In the genomic region with DNA sequence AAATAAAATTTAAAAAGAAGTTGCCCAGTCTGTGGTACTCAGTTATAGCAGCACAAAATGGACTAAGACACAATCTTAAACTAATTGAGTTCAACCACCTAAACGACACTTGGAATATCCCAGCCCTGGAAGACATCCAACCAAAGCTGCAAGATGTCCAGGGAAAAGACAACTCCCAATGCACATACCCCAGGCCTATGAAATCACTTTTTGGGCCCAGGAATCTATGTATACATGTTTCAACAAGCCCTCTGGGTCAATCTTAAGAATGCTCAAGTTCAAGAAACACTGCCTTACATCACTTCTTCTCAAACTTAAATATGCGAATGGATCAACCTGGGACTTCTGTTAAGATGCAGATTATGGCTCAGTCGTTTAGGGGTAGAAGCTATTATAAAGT, we compare ENCODE assay signal across 29 cellular contexts.
"Had no signal": no experiment of that assay in that cellular context is flagged by ENCODE, and none has a peak within 500 bp of the region (broad histone marks: within the 10 kb centered on the region; RNA-seq: fewer than 3 reads in every experiment).

No MANE protein-coding gene starts in this region.

- DNase-seq: activated B cell treated with CpG ODN at 0.5 μM for 24 hours; activated CD4-positive, alpha-beta T cell treated with anti-CD3 and anti-CD28 coated beads for 48 hours; activated CD4-positive, alpha-beta T cell treated with anti-CD3 and anti-CD28 coated beads, Interleukin-2, amount 50 U/mL, for 1 hour; activated CD4-positive, alpha-beta T cell treated with anti-CD3 and anti-CD28 coated beads, Interleukin-2, amount 50 U/mL, for 48 hours; activated CD8-positive, alpha-beta memory T cell treated with anti-CD3 and anti-CD28 coated beads for 24 hours; activated CD8-positive, alpha-beta T cell treated with anti-CD3 and anti-CD28 coated beads for 36 hours; activated effector memory CD4-positive, alpha-beta T cell treated with Interleukin-2 at 50 U/mL for 16 hours; activated gamma-delta T cell treated with Interleukin-2 at 50 U/mL for 16 hours; activated naive CD4-positive, alpha-beta T cell treated with anti-CD3 and anti-CD28 coated beads, Interleukin-2, amount 50 U/mL, for 16 hours; activated naive CD4-positive, alpha-beta T cell treated with Interleukin-2 at 50 U/mL for 16 hours; activated T-cell treated with anti-CD3 and anti-CD28 coated beads, Interleukin-2, amount 50 U/mL, for 4 hours; amniotic stem cell; anterior cingulate cortex; brain microvascular endothelial cell; central memory CD4-positive, alpha-beta T cell; cerebellar nuclear complex; colonic mucosa; effector CD8-positive, alpha-beta T cell; gastrocnemius medialis; glutamatergic neuron; heart left ventricle; T-helper 17 cell; T1000; WERI-Rb-1 had no signal

- H3K27ac ChIP-seq: brain microvascular endothelial cell, cardiac muscle cell, colonic mucosa, foreskin keratinocyte, gastrocnemius medialis, heart left ventricle, WERI-Rb-1 had no signal

- H3K27ac Mint-ChIP-seq: activated B cell treated with CpG ODN at 0.5 μM for 24 hours; activated CD8-positive, alpha-beta T cell treated with anti-CD3 and anti-CD28 coated beads for 36 hours; activated naive CD8-positive, alpha-beta T cell; activated T-helper 17 cell treated with anti-CD3 and anti-CD28 coated beads, Interleukin-2, amount 50 U/mL, for 72 hours; T-helper 17 cell; T-helper 2 cell treated with Interferon-gamma antibody and Interleukin-4, amounts not matched to agents 5 μg/mL and 100 μg/mL, for 36 hours had no signal

- H3K9me3 Mint-ChIP-seq: activated T-cell treated with anti-CD3 and anti-CD28 coated beads, Interleukin-2, amount 50 U/mL, for 4 hours had no signal

- H3K4me1 ChIP-seq: colonic mucosa, gastrocnemius medialis, heart left ventricle had no signal

- H3K36me3 ChIP-seq: brain microvascular endothelial cell, cardiac muscle cell, colonic mucosa, gastrocnemius medialis, heart left ventricle, WERI-Rb-1 had no signal

- H3K9me3 ChIP-seq: colonic mucosa, gastrocnemius medialis, heart left ventricle had no signal

- H3K27me3 ChIP-seq: brain microvascular endothelial cell, cardiac muscle cell, colonic mucosa, foreskin keratinocyte, gastrocnemius medialis, heart left ventricle had no signal

- H3K36me3 Mint-ChIP-seq: activated naive CD8-positive, alpha-beta T cell had no signal

- H3K27me3 Mint-ChIP-seq: activated B cell treated with CpG ODN at 0.5 μM for 24 hours; activated CD8-positive, alpha-beta T cell treated with anti-CD3 and anti-CD28 coated beads for 36 hours; activated naive CD8-positive, alpha-beta T cell; T-helper 17 cell had no signal

- H3K4me3 ChIP-seq: cardiac muscle cell, colonic mucosa, gastrocnemius medialis, heart left ventricle had no signal

- H3K4me3 Mint-ChIP-seq: activated B cell treated with CpG ODN at 0.5 μM for 24 hours; activated CD8-positive, alpha-beta T cell treated with anti-CD3 and anti-CD28 coated beads for 36 hours; activated naive CD8-positive, alpha-beta T cell; activated T-cell treated with anti-CD3 and anti-CD28 coated beads, Interleukin-2, amount 50 U/mL, for 4 hours; activated T-helper 17 cell treated with anti-CD3 and anti-CD28 coated beads, Interleukin-2, amount 50 U/mL, for 72 hours; T-helper 17 cell; T-helper 2 cell treated with Interferon-gamma antibody and Interleukin-4, amounts not matched to agents 5 μg/mL and 100 μg/mL, for 36 hours had no signal

- H3K4me1 Mint-ChIP-seq: activated B cell treated with CpG ODN at 0.5 μM for 24 hours; activated T-helper 17 cell treated with anti-CD3 and anti-CD28 coated beads, Interleukin-2, amount 50 U/mL, for 72 hours; T-helper 17 cell had no signal
